Comparison of ENCODE assay signal across 1 cellular context in the genomic region with DNA sequence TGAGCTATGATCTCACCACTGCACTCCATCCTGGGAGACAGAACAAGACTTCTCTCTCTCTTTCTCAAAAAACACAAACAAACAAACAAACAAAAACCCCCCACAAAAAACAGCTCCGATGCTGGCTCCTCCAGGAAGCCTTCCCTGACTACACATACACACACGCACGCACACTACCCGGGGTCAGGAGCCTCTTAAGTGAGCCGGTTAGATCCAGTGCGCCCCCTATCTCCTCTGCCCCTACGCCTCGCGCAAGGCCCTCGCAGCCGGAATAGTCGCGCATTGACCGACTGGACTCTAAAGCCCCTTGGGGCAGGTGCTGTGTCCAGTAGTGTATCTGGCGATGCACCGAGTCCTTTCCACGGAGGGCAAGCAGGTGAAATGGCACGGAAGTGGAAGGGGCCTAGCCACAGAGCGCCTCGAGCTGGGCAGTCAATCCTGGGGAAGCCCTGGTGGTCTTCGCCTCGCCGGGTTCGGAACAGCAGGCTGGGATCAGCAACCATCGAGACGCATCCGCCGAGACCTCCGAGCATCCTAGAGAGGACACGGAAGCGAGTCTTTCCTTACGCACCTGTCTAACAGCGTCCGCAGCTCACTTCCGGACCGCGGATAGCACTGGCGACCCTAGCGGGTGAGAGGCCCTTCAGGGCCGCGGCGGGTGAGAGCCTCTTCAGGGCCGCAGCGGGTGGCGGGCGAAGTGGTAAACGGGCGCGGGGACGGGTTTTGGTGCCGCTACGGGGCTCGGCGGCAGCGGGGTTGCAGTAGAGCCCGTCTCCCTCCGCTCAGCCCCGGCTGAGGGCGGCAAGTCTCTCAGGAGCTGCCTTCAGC.
TF ChIP-seq lines count a peak whose summit lies in the region.

Gene ZSCAN25, plus strand, starts transcription at position 588 of the 828 bp plus-strand sequence. CDS start 2,661 bp downstream, outside the sequence.

TF ChIP-seq in HepG2, 621 proteins besides CTCF, POLR2A, EP300 and RAD21 (continued from another document and continues in another):
- TF ChIP-seq, protein P1, sequence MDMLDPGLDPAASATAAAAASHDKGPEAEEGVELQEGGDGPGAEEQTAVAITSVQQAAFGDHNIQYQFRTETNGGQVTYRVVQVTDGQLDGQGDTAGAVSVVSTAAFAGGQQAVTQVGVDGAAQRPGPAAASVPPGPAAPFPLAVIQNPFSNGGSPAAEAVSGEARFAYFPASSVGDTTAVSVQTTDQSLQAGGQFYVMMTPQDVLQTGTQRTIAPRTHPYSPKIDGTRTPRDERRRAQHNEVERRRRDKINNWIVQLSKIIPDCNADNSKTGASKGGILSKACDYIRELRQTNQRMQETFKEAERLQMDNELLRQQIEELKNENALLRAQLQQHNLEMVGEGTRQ (IDR thresholded peaks at IDR 0.05; ENCODE audit: low read depth, low read length) = no peak
- TF ChIP-seq, protein P1 (CRISPR knock-in tag; IDR thresholded peaks at IDR 0.05; ENCODE audit: borderline replicate concordance) = peak; percentile 55; the same call in 1 of the 2 replicates
- TF ChIP-seq ZBTB8A (CRISPR knock-in tag; IDR thresholded peaks at IDR 0.05; ENCODE audit: borderline replicate concordance, low read depth) (no peak), CENPT (CRISPR knock-in tag; IDR thresholded peaks at IDR 0.05; ENCODE audit: low read depth) (no peak), NFRKB (IDR thresholded peaks at IDR 0.05) (no peak), ATF7-NPFF (CRISPR knock-in tag; IDR thresholded peaks at IDR 0.05; ENCODE audit: low read depth) (peak; percentile 78), ZBTB7A (CRISPR knock-in tag; IDR thresholded peaks at IDR 0.05) (peak; percentile 94), SSRP1 (CRISPR knock-in tag; IDR thresholded peaks at IDR 0.05) (peak; percentile 56), ZMYM3 (CRISPR knock-in tag; IDR thresholded peaks at IDR 0.05) (peak; percentile 95), GFI1 (CRISPR knock-in tag; IDR thresholded peaks at IDR 0.05; ENCODE audit: borderline replicate concordance) (peak; percentile 32; the same call in 1 of the 2 replicates), KAT8 (CRISPR knock-in tag; IDR thresholded peaks at IDR 0.05) (peak; percentile 98), ZNF678 (CRISPR knock-in tag; IDR thresholded peaks at IDR 0.05) (no peak), GATAD2A (CRISPR knock-in tag; IDR thresholded peaks at IDR 0.05) (peak; percentile 81), ZFX (CRISPR knock-in tag; IDR thresholded peaks at IDR 0.05; ENCODE audit: low read depth) (peak; percentile 99), ZNF709 (CRISPR knock-in tag; IDR thresholded peaks at IDR 0.05) (peak; percentile 91; the same call in 1 of the 2 replicates), ZSCAN25 (CRISPR knock-in tag; IDR thresholded peaks at IDR 0.05) (peak; percentile 77; the same call in 1 of the 2 replicates), KLF12 (CRISPR knock-in tag; IDR thresholded peaks at IDR 0.05; ENCODE audit: borderline replicate concordance) (peak; percentile 45; the same call in 1 of the 2 replicates), ZNF619 (CRISPR knock-in tag; IDR thresholded peaks at IDR 0.05) (peak; percentile 39; the same call in 1 of the 2 replicates), ZNF563 (CRISPR knock-in tag; IDR thresholded peaks at IDR 0.05) (peak; percentile 83; the same call in 1 of the 2 replicates), ZEB1 (IDR thresholded peaks at IDR 0.05; ENCODE audit: insufficient replicate concordance, low read depth) (peak; percentile 45), IKZF5 (CRISPR knock-in tag; IDR thresholded peaks at IDR 0.05) (peak; percentile 83; the same call in 1 of the 2 replicates), MAFK (conservative IDR thresholded peaks at IDR 0.05 in 1 of 2, IDR thresholded peaks at IDR 0.05 in 1 of 2; ENCODE audit: low read length in 2 of 2) (0 out of 4 replicates have a peak, but pooled peaks of 1 of the 2 experiments have one; percentile 14), TSC22D2 (CRISPR knock-in tag; IDR thresholded peaks at IDR 0.05; ENCODE audit: borderline replicate concordance) (peak; percentile 56; the same call in 1 of the 2 replicates), GPN1 (CRISPR knock-in tag; IDR thresholded peaks at IDR 0.05; ENCODE audit: borderline replicate concordance) (0 out of 2 replicates have a peak, but pooled peaks have one; percentile 29), MED1 (CRISPR knock-in tag; IDR thresholded peaks at IDR 0.05) (peak; percentile 87), GABPA (IDR thresholded peaks at IDR 0.05; ENCODE audit: low read depth, low read length) (peak; percentile 98), GABPA (CRISPR knock-in tag; IDR thresholded peaks at IDR 0.05; ENCODE audit: low read depth) (peak; percentile 99), DNMT3B (CRISPR knock-in tag; conservative IDR thresholded peaks at IDR 0.05) (peak; percentile 97; the same call in 1 of the 2 replicates), ZNF205 (CRISPR knock-in tag; IDR thresholded peaks at IDR 0.05) (0 out of 2 replicates have a peak, but pooled peaks have one; percentile 59), TCF12 (IDR thresholded peaks at IDR 0.05) (no peak), TCF12 (CRISPR knock-in tag; IDR thresholded peaks at IDR 0.05) (peak; percentile 86), EZH2 (conservative IDR thresholded peaks at IDR 0.05; ENCODE audit: low read depth, low read length) (no peak), ZSCAN29 (CRISPR knock-in tag; conservative IDR thresholded peaks at IDR 0.05) (peak; percentile 62; the same call in 1 of the 2 replicates), ZMYM2 (CRISPR knock-in tag; IDR thresholded peaks at IDR 0.05) (peak; percentile 79), TP53 (CRISPR knock-in tag; conservative IDR thresholded peaks at IDR 0.05) (peak; percentile 49), HES4 (CRISPR knock-in tag; IDR thresholded peaks at IDR 0.05; ENCODE audit: borderline replicate concordance) (no peak; the same call in 1 of the 2 replicates), ZSCAN30 (CRISPR knock-in tag; IDR thresholded peaks at IDR 0.05) (no peak), ZBTB4 (CRISPR knock-in tag; IDR thresholded peaks at IDR 0.05; ENCODE audit: borderline replicate concordance) (peak; percentile 83; the same call in 1 of the 2 replicates), ZNF335 (CRISPR knock-in tag; IDR thresholded peaks at IDR 0.05) (peak; percentile 89), ZFP82 (CRISPR knock-in tag; IDR thresholded peaks at IDR 0.05; ENCODE audit: borderline replicate concordance) (peak; percentile 96), SETDB1 (CRISPR knock-in tag; IDR thresholded peaks at IDR 0.05; ENCODE audit: borderline replicate concordance) (no peak), ZNF713 (CRISPR knock-in tag; IDR thresholded peaks at IDR 0.05) (no peak), KAT7 (CRISPR knock-in tag; IDR thresholded peaks at IDR 0.05; ENCODE audit: borderline replicate concordance) (peak; percentile 87; the same call in 1 of the 2 replicates), ZNF431 (CRISPR knock-in tag; IDR thresholded peaks at IDR 0.05; ENCODE audit: borderline replicate concordance, low read depth) (peak; percentile 73; the same call in 1 of the 2 replicates), MEIS1 (CRISPR knock-in tag; IDR thresholded peaks at IDR 0.05; ENCODE audit: borderline replicate concordance) (peak; percentile 88; the same call in 1 of the 2 replicates), ZNF24 (IDR thresholded peaks at IDR 0.05) (0 out of 2 replicates have a peak, but pooled peaks have one; percentile 39), XRCC5 (optimal IDR thresholded peaks at IDR 0.05; ENCODE audit: low read length) (peak; percentile 88), TEAD2 (CRISPR knock-in tag; IDR thresholded peaks at IDR 0.05) (no peak), SRSF9 (IDR thresholded peaks at IDR 0.05; ENCODE audit: borderline replicate concordance, insufficient read depth, low read depth, low read length, poor library complexity, severe bottlenecking) (no peak), ARID2 (CRISPR knock-in tag; IDR thresholded peaks at IDR 0.05; ENCODE audit: borderline replicate concordance) (0 out of 2 replicates have a peak, but pooled peaks have one; percentile 84), MTF1 (CRISPR knock-in tag; IDR thresholded peaks at IDR 0.05) (peak; percentile 87)
- TF ChIP-seq, protein P2, sequence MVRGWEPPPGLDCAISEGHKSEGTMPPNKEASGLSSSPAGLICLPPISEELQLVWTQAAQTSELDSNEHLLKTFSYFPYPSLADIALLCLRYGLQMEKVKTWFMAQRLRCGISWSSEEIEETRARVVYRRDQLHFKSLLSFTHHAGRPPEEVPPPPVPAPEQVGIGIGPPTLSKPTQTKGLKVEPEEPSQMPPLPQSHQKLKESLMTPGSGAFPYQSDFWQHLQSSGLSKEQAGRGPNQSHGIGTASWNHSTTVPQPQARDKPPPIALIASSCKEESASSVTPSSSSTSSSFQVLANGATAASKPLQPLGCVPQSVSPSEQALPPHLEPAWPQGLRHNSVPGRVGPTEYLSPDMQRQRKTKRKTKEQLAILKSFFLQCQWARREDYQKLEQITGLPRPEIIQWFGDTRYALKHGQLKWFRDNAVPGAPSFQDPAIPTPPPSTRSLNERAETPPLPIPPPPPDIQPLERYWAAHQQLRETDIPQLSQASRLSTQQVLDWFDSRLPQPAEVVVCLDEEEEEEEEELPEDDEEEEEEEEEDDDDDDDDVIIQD (CRISPR knock-in tag; IDR thresholded peaks at IDR 0.05; ENCODE audit: low read depth) = no peak
- TF ChIP-seq, protein P3, sequence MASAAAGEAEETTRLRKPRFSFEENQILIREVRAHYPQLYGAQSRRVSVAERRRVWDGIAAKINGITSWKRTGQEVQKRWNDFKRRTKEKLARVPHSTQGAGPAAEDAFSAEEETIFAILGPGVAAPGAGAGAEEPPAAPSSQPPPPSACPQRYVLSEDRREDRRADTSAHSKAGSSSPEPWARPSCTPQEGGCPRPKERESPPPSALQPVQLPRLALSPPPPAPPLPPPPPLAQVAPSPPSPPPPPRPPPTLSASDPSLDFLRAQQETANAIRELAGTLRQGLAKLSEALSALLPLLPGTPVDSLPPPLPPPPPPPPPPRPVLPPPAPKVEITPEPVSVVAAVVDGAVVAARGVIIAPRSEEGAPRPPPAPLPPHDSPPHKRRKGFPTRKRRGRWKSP (CRISPR knock-in tag; IDR thresholded peaks at IDR 0.05) = peak; percentile 92
- TF ChIP-seq, protein P4, sequence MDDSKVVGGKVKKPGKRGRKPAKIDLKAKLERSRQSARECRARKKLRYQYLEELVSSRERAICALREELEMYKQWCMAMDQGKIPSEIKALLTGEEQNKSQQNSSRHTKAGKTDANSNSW (CRISPR knock-in tag; IDR thresholded peaks at IDR 0.05; ENCODE audit: borderline replicate concordance) = peak; percentile 96; the same call in 1 of the 2 replicates
- TF ChIP-seq, protein P5, sequence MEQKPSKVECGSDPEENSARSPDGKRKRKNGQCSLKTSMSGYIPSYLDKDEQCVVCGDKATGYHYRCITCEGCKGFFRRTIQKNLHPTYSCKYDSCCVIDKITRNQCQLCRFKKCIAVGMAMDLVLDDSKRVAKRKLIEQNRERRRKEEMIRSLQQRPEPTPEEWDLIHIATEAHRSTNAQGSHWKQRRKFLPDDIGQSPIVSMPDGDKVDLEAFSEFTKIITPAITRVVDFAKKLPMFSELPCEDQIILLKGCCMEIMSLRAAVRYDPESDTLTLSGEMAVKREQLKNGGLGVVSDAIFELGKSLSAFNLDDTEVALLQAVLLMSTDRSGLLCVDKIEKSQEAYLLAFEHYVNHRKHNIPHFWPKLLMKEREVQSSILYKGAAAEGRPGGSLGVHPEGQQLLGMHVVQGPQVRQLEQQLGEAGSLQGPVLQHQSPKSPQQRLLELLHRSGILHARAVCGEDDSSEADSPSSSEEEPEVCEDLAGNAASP (CRISPR knock-in tag; IDR thresholded peaks at IDR 0.05; ENCODE audit: borderline replicate concordance) = 0 out of 2 replicates have a peak, but pooled peaks have one; percentile 34
- TF ChIP-seq, protein P6, sequence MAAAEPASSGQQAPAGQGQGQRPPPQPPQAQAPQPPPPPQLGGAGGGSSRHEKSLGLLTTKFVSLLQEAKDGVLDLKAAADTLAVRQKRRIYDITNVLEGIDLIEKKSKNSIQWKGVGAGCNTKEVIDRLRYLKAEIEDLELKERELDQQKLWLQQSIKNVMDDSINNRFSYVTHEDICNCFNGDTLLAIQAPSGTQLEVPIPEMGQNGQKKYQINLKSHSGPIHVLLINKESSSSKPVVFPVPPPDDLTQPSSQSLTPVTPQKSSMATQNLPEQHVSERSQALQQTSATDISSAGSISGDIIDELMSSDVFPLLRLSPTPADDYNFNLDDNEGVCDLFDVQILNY (CRISPR knock-in tag; conservative IDR thresholded peaks at IDR 0.05) = peak; percentile 62; the same call in 1 of the 2 replicates
